ENCODE assay signal across 24 cellular contexts in genomic region chr7:37524056-37524455, GRCh38.
A peak's percentile ranks its signal among the peaks of the same experiment; 100 is the strongest.
DNase-seq lines count a peak whose midpoint lies in the region; ATAC-seq and TF ChIP-seq lines count a peak whose summit lies in the region.
"Had no signal": no experiment of that assay in that cellular context is flagged by ENCODE, and none has a peak within 500 bp of the region (broad histone marks: within the 10 kb centered on the region; RNA-seq: fewer than 3 reads in every experiment).

No MANE protein-coding gene starts in this region.

- peak overlapping the region; percentile 3 for H3K27ac Mint-ChIP-seq in stimulated activated naive CD8-positive, alpha-beta T cell treated with anti-CD3 and anti-CD28 coated beads, Interleukin-15, Interleukin-2, amounts not matched to agents 100 ng/mL and 50 ng/mL, for 24 hours
- H3K27ac Mint-ChIP-seq in stimulated activated naive CD8-positive, alpha-beta T cell treated with anti-CD3 and anti-CD28 coated beads, Interleukin-15, amount 100 ng/mL, for 72 hours, result no peak overlapping the region
- H3K27ac Mint-ChIP-seq: CD14-positive monocyte; CD4-positive, alpha-beta T cell; CD8-positive, alpha-beta memory T cell had no signal

- CTCF ChIA-PET in mammary epithelial cell (lab: Charles Lee; ENCODE audit: low non-redundant PET), result no interaction called here

- H2AFZ ChIP-seq in mammary epithelial cell (ENCODE audit: low read depth, low read length) (no peak overlapping the region), osteoblast (ENCODE audit: low read length) (no peak overlapping the region)
- H2AFZ ChIP-seq: GM23248 had no signal

- no peak for ATAC-seq in stimulated activated naive CD8-positive, alpha-beta T cell treated with anti-CD3 and anti-CD28 coated beads, Interleukin-15, amount 100 ng/mL, for 72 hours
- ATAC-seq in GM19455 (IDR thresholded peaks at IDR 0.05; ENCODE audit: unreplicated experiment), result no peak
- ATAC-seq: A549 had no signal

- no peak overlapping the region for H3K9ac ChIP-seq in mammary epithelial cell (ENCODE audit: insufficient read depth, low read length)
- H3K9ac ChIP-seq: BLaER1 treated with 17β-estradiol and CSF1 and Interleukin-3, amounts not matched to agents 10 nM and 100 nM; GM23248 had no signal

- in situ Hi-C loops in mammary epithelial cell (cut with MboI; ENCODE audit: low sequenced_read_pairs in 2 of 2), result loop anchor here in 1 of 2 donors (25.0 kb wide), 1 partner anchor 287 kb away; no protein-coding TSS in a partner anchor

- intact Hi-C loops in mammary epithelial cell (cut with micrococcal nuclease), result no loop called here
- intact Hi-C loops in cardiac septum (cut with DNase I), result no loop called here

- H3K9me3 Mint-ChIP-seq in stimulated activated naive CD8-positive, alpha-beta T cell treated with anti-CD3 and anti-CD28 coated beads, Interleukin-15, Interleukin-2, amounts not matched to agents 100 ng/mL and 50 ng/mL, for 24 hours, result no peaks in the 10 kb centered on the region
- H3K9me3 Mint-ChIP-seq in stimulated activated naive CD8-positive, alpha-beta T cell treated with anti-CD3 and anti-CD28 coated beads, Interleukin-15, amount 100 ng/mL, for 72 hours, result peaks cover 0 to 4% of the 10 kb centered on the region in 2 donors
- H3K9me3 Mint-ChIP-seq: CD4-positive, alpha-beta T cell; CD8-positive, alpha-beta memory T cell had no signal

- H3K4me2 ChIP-seq in mammary epithelial cell (ENCODE audit: insufficient read depth, low read depth, low read length), result no peak overlapping the region
- H3K4me2 ChIP-seq in osteoblast (ENCODE audit: insufficient read depth, low read length), result no peak overlapping the region
- H3K4me2 ChIP-seq: A549 had no signal

- no peaks in the 10 kb centered on the region for H3K9me3 ChIP-seq in mammary epithelial cell (replicated peaks; ENCODE audit: insufficient read depth, low read length)
- H3K9me3 ChIP-seq in osteoblast (ENCODE audit: low read depth, low read length), result peaks cover 1% of the 10 kb centered on the region
- H3K9me3 ChIP-seq: A549; BE2C; BLaER1 treated with 17β-estradiol and CSF1 and Interleukin-3, amounts not matched to agents 10 nM and 100 nM had no signal

- DNase-seq in stimulated activated naive CD8-positive, alpha-beta T cell treated with anti-CD3 and anti-CD28 coated beads, Interleukin-15, amount 100 ng/mL, for 72 hours, result no peak
- peak; percentile 30 for DNase-seq in mammary epithelial cell
- peak; percentile 8 for DNase-seq in epithelial cell of prostate (ENCODE audit: low read depth, low spot score)
- no peak for DNase-seq in cardiac septum (ENCODE audit: low spot score)
- no peak for DNase-seq in osteoblast (ENCODE audit: insufficient read length, low spot score, missing footprints)
- DNase-seq: 8988T; ACHN; AML-193; BE2C; Calu3; CD4-positive, alpha-beta T cell; CD8-positive, alpha-beta memory T cell; COR-L47; DMS53; DMS79 treated with DMSO at 0.1 percent for 48 hours; GF-D8; GM23248; H7; HCEC 1CT had no signal

- H3K4me1 ChIP-seq in mammary epithelial cell (ENCODE audit: insufficient read depth, low read length), result no peaks in the 10 kb centered on the region
- no peaks in the 10 kb centered on the region for H3K4me1 ChIP-seq in osteoblast (ENCODE audit: insufficient read depth, low read length)
- H3K4me1 ChIP-seq: A549, BE2C had no signal

- H3K4me1 Mint-ChIP-seq in stimulated activated naive CD8-positive, alpha-beta T cell treated with anti-CD3 and anti-CD28 coated beads, Interleukin-15, Interleukin-2, amounts not matched to agents 100 ng/mL and 50 ng/mL, for 24 hours (ENCODE audit: low read depth), result no peaks in the 10 kb centered on the region
- no peaks in the 10 kb centered on the region for H3K4me1 Mint-ChIP-seq in stimulated activated naive CD8-positive, alpha-beta T cell treated with anti-CD3 and anti-CD28 coated beads, Interleukin-15, amount 100 ng/mL, for 72 hours
- H3K4me1 Mint-ChIP-seq: CD8-positive, alpha-beta memory T cell had no signal

- no peaks in the 10 kb centered on the region for H3K36me3 ChIP-seq in mammary epithelial cell (ENCODE audit: insufficient read depth, low read length)
- H3K36me3 ChIP-seq in osteoblast (ENCODE audit: insufficient read depth, low read length), result no peaks in the 10 kb centered on the region
- H3K36me3 ChIP-seq: BE2C; BLaER1 treated with 17β-estradiol and CSF1 and Interleukin-3, amounts not matched to agents 10 nM and 100 nM had no signal

- no peaks in the 10 kb centered on the region for H3K36me3 Mint-ChIP-seq in stimulated activated naive CD8-positive, alpha-beta T cell treated with anti-CD3 and anti-CD28 coated beads, Interleukin-15, Interleukin-2, amounts not matched to agents 100 ng/mL and 50 ng/mL, for 24 hours (ENCODE audit: low read depth)
- H3K36me3 Mint-ChIP-seq: CD14-positive monocyte; CD8-positive, alpha-beta memory T cell had no signal

- no peak overlapping the region for H3K4me3 Mint-ChIP-seq in stimulated activated naive CD8-positive, alpha-beta T cell treated with anti-CD3 and anti-CD28 coated beads, Interleukin-15, Interleukin-2, amounts not matched to agents 100 ng/mL and 50 ng/mL, for 24 hours
- no peak overlapping the region for H3K4me3 Mint-ChIP-seq in stimulated activated naive CD8-positive, alpha-beta T cell treated with anti-CD3 and anti-CD28 coated beads, Interleukin-15, amount 100 ng/mL, for 72 hours
- H3K4me3 Mint-ChIP-seq: CD14-positive monocyte; CD4-positive, alpha-beta T cell; CD8-positive, alpha-beta memory T cell had no signal

- H4K20me1 ChIP-seq in mammary epithelial cell (ENCODE audit: insufficient read depth, low read length) (no peaks in the 10 kb centered on the region), osteoblast (ENCODE audit: insufficient read depth, low read length) (no peaks in the 10 kb centered on the region)
- H4K20me1 ChIP-seq: BLaER1 treated with 17β-estradiol and CSF1 and Interleukin-3, amounts not matched to agents 10 nM and 100 nM had no signal

- no TSS peak for BruUV-seq in mammary epithelial cell (replicated peaks; lab: Mats Ljungman, UMichigan)

- H3K27me3 ChIP-seq in mammary epithelial cell (ENCODE audit: insufficient read depth, low read length) (peaks cover 2% of the 10 kb centered on the region), osteoblast (ENCODE audit: insufficient read depth, low read length) (no peaks in the 10 kb centered on the region)
- H3K27me3 ChIP-seq: BE2C; BLaER1 treated with 17β-estradiol and CSF1 and Interleukin-3, amounts not matched to agents 10 nM and 100 nM had no signal

- no peak overlapping the region for H3K4me3 ChIP-seq in mammary epithelial cell (replicated peaks in 1 of 3; ENCODE audit: insufficient read depth in 1 of 3, low read depth in 2 of 3, low read length in 3 of 3)
- no peak overlapping the region for H3K4me3 ChIP-seq in osteoblast (ENCODE audit: insufficient read depth, low read length)
- H3K4me3 ChIP-seq: A549; BLaER1 treated with 17β-estradiol and CSF1 and Interleukin-3, amounts not matched to agents 10 nM and 100 nM; GM23248 had no signal

- dilution Hi-C loops in mammary epithelial cell (cut with HindIII; ENCODE audit: low sequenced_read_pairs), result no loop called here

- H3K79me2 ChIP-seq in mammary epithelial cell (ENCODE audit: insufficient read depth, low read length) (no peaks in the 10 kb centered on the region), osteoblast (ENCODE audit: insufficient read depth, low read length) (no peaks in the 10 kb centered on the region)

- H3K27me3 Mint-ChIP-seq in stimulated activated naive CD8-positive, alpha-beta T cell treated with anti-CD3 and anti-CD28 coated beads, Interleukin-15, Interleukin-2, amounts not matched to agents 100 ng/mL and 50 ng/mL, for 24 hours, result peaks cover 15% of the 10 kb centered on the region
- peaks cover 9% of the 10 kb centered on the region for H3K27me3 Mint-ChIP-seq in stimulated activated naive CD8-positive, alpha-beta T cell treated with anti-CD3 and anti-CD28 coated beads, Interleukin-15, amount 100 ng/mL, for 72 hours

- 33% methylated on average over 4 of the region's 4 CpGs for WGBS in mammary epithelial cell (ENCODE audit: low coverage, missing lambda C conversion rate)

- TF ChIP-seq CTCF in mammary epithelial cell (conservative IDR thresholded peaks at IDR 0.05 in 1 of 2, IDR thresholded peaks at IDR 0.05 in 1 of 2; ENCODE audit: extremely low read depth in 1 of 2, insufficient read depth in 1 of 2, low read depth in 1 of 2, low read length in 2 of 2) (no peak), osteoblast (IDR thresholded peaks at IDR 0.05; ENCODE audit: extremely low read depth, low read depth, low read length) (no peak)

- H3K27ac ChIP-seq in mammary epithelial cell (ENCODE audit: insufficient read depth, low read depth, low read length), result no peak overlapping the region
- H3K27ac ChIP-seq in epithelial cell of prostate, result peak overlapping the region; percentile 29
- H3K27ac ChIP-seq in osteoblast (ENCODE audit: low read depth, low read length), result no peak overlapping the region
- H3K27ac ChIP-seq: A549; BLaER1 treated with 17β-estradiol and CSF1 and Interleukin-3, amounts not matched to agents 10 nM and 100 nM; GM23248 had no signal

Comparison
In these comparisons a context has a peak if more than half of its experiments do, and no peak if none do; other contexts are left out.
1. DNase-seq: peak in mammary epithelial cell (single experiment) and epithelial cell of prostate (single experiment); none in stimulated activated naive CD8-positive, alpha-beta T cell treated with anti-CD3 and anti-CD28 coated beads, Interleukin-15, amount 100 ng/mL, for 72 hours (0 of 2), cardiac septum (single experiment) and osteoblast (single experiment).